ENCODE assay signal across 9 cellular contexts in the genomic region with DNA sequence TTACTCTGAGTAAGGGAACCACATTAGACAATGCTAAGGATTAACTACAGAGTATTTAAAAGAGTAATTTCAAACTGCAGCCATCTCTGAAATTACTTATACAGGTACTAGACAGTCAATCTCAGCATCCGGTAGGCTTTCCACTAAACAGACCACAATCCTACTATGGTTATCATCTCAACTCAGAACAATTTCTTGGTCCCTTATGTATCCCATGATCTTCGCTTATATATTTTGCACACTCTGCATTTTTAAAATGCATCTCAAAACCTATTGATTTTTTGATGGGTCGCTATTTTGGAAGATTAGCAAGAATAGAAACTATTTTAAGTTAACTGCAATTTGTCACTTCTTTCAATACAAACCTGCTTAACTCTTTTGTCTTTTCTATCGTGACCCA. TPM values are rescaled to one million over a fixed set of nuclear protein-coding genes. Genes with fewer than 3 reads are reported as not detected.
DNase-seq lines count a peak whose midpoint lies in the region; ATAC-seq and TF ChIP-seq lines count a peak whose summit lies in the region.
"Had no signal": no experiment of that assay in that cellular context is flagged by ENCODE, and none has a peak within 500 bp of the region (broad histone marks: within the 10 kb centered on the region; RNA-seq: fewer than 3 reads in every experiment).

No MANE protein-coding gene starts in this region.

- no peak overlapping the region for H2BK120ac ChIP-seq in H9 (ENCODE audit: low read depth, low read length, poor library complexity, severe bottlenecking)

- H2AFZ ChIP-seq in H9 (ENCODE audit: low read length) (no peak overlapping the region), SU-DHL-6 (ENCODE audit: low read depth, low read length, severe bottlenecking) (no peak overlapping the region)

- DNase-seq in H9 (no peak), fibroblast of villous mesenchyme (ENCODE audit: low read depth) (no peak), amniotic stem cell (lab: John Stamatoyannopoulos, UW) (no peak)
- DNase-seq: cortex of kidney had no signal

- H3T11ph ChIP-seq in H9 (ENCODE audit: low read length), result no peak overlapping the region

- no peaks in the 10 kb centered on the region for H3K23me2 ChIP-seq in H9 (ENCODE audit: insufficient read length, low read depth, low read length, poor library complexity, severe bottlenecking)

- peaks cover 14 to 16% (median 15%) of the 10 kb centered on the region in 3 experiments; a peak in 6 of 7 replicates for H3K36me3 Mint-ChIP-seq in H9 (ENCODE audit: insufficient read depth in 1 of 3, low read depth in 3 of 3)

- no peaks in the 10 kb centered on the region; a peak in 1 of 5 replicates for H3K9me3 Mint-ChIP-seq in H9

- H3K4me2 ChIP-seq in H9 (ENCODE audit: insufficient read depth, insufficient read length, low read length) (peak overlapping the region; percentile 76), SU-DHL-6 (ENCODE audit: low read depth, low read length, poor library complexity, severe bottlenecking) (peak overlapping the region; percentile 88)

- H4K8ac ChIP-seq in H9 (replicated peaks; ENCODE audit: insufficient read length, low read depth, low read length), result no peak overlapping the region

- H3K27me3 ChIP-seq in H9 (ENCODE audit: insufficient read depth, low read length), result no peaks in the 10 kb centered on the region
- no peaks in the 10 kb centered on the region for H3K27me3 ChIP-seq in SU-DHL-6 (ENCODE audit: low read length)

- ATAC-seq in HG03457 (IDR thresholded peaks at IDR 0.05; ENCODE audit: unreplicated experiment) (no peak), HG02588 (IDR thresholded peaks at IDR 0.05; ENCODE audit: unreplicated experiment) (no peak), HG02870 (IDR thresholded peaks at IDR 0.05; ENCODE audit: unreplicated experiment) (no peak)

- H3K9me3 ChIP-seq in H9 (ENCODE audit: control insufficient read depth, low read depth, low read length), result no peaks in the 10 kb centered on the region
- no peaks in the 10 kb centered on the region for H3K9me3 ChIP-seq in SU-DHL-6 (ENCODE audit: insufficient read depth, low read length)

- H3K9ac ChIP-seq in H9 (ENCODE audit: extremely low read depth, insufficient read length, low read length) (no peak overlapping the region), SU-DHL-6 (ENCODE audit: low read length) (peak overlapping the region; percentile 79)

- no peak for TF ChIP-seq CTCF in H9 (conservative IDR thresholded peaks at IDR 0.05)
- no peak for TF ChIP-seq CTCF in SU-DHL-6 (IDR thresholded peaks at IDR 0.05; ENCODE audit: insufficient read depth, low read length, poor library complexity, severe bottlenecking)
- no peak for TF ChIP-seq CTCF in fibroblast of villous mesenchyme (IDR thresholded peaks at IDR 0.05; ENCODE audit: insufficient read depth, low read depth, low read length)

- H2BK12ac ChIP-seq in H9 (ENCODE audit: insufficient read length, low read depth, low read length), result no peak overlapping the region

- peaks cover 6% of the 10 kb centered on the region; the same call in 1 of the 2 replicates for H3K36me3 ChIP-seq in SU-DHL-6 (ENCODE audit: low read length)

- H2BK20ac ChIP-seq in H9 (ENCODE audit: low read depth, low read length, poor library complexity, severe bottlenecking), result no peak overlapping the region

- H4K5ac ChIP-seq in H9 (ENCODE audit: insufficient read length, low read depth, low read length), result no peak overlapping the region

- H4K20me1 ChIP-seq in H9 (ENCODE audit: control insufficient read depth, insufficient read depth, insufficient read length) (no peaks in the 10 kb centered on the region), SU-DHL-6 (ENCODE audit: low read depth, low read length) (0 out of 2 replicates have a peak, but pooled peaks cover 5% of the 10 kb centered on the region)

- H2BK5ac ChIP-seq in H9 (ENCODE audit: insufficient read length, low read length), result no peak overlapping the region

- H3K79me1 ChIP-seq in H9 (ENCODE audit: insufficient read depth, low read depth, low read length, poor library complexity, severe bottlenecking), result peaks cover 2% of the 10 kb centered on the region

- H2AK5ac ChIP-seq in H9 (ENCODE audit: insufficient read length, low read length), result no peak overlapping the region

- no peak overlapping the region for H4K91ac ChIP-seq in H9 (ENCODE audit: insufficient read length, low read depth, low read length)

- no peak overlapping the region for H3K23ac ChIP-seq in H9 (ENCODE audit: insufficient read length, low read depth, low read length)

- H3K79me2 ChIP-seq in H9 (ENCODE audit: insufficient read depth, low read length), result peaks cover 20% of the 10 kb centered on the region
- H3K79me2 ChIP-seq in SU-DHL-6 (ENCODE audit: insufficient read depth, low read length), result peaks cover 35% of the 10 kb centered on the region

- peaks cover 14% of the 10 kb centered on the region for H3F3A ChIP-seq in SU-DHL-6 (ENCODE audit: insufficient read depth)

- H3K56ac ChIP-seq in H9 (ENCODE audit: insufficient read length, low read depth, low read length), result no peak overlapping the region

- H3K27me3 Mint-ChIP-seq in H9 (ENCODE audit: low read depth), result no peaks in the 10 kb centered on the region

- no peak overlapping the region for H3K14ac ChIP-seq in H9 (ENCODE audit: insufficient read depth, low read length)

- H3K4me3 ChIP-seq in SU-DHL-6 (ENCODE audit: insufficient read depth, low read length, poor library complexity, severe bottlenecking) (peak overlapping the region; percentile 91), fibroblast of villous mesenchyme (ENCODE audit: low read depth, low read length) (peak overlapping the region; percentile 89), skin epidermis (peak overlapping the region; percentile 57 to 93 (median 77))

- no peak overlapping the region for H3K27ac ChIP-seq in H9 (ENCODE audit: insufficient read length, low read depth, low read length)
- H3K27ac ChIP-seq in SU-DHL-6 (ENCODE audit: low read depth, low read length), result peak overlapping the region; percentile 45
- H3K27ac ChIP-seq in skin epidermis, result peak overlapping the region in 17 of 21 experiments; percentile 4 to 100 (median 98)

- peak overlapping the region; percentile 88 to 90 for H3K4me3 Mint-ChIP-seq in H9

- no peaks in the 10 kb centered on the region for H3K9me2 ChIP-seq in SU-DHL-6 (replicated peaks; ENCODE audit: insufficient read depth, low read length)

- H3K27ac Mint-ChIP-seq in H9, result no peak overlapping the region

- H3K4me1 Mint-ChIP-seq in H9, result peaks cover 44 to 52% of the 10 kb centered on the region in 2 experiments

- no peak overlapping the region for H3K18ac ChIP-seq in H9 (ENCODE audit: insufficient read length, low read depth, low read length)

- no CpG with 5 or more reads among the region's 4 CpGs for WGBS in H9 (ENCODE audit: extremely low coverage, insufficient read length, low lambda C conversion rate)

- no peak overlapping the region for H2BK15ac ChIP-seq in H9 (ENCODE audit: low read depth, low read length)

- peaks cover 5% of the 10 kb centered on the region; the same call in 1 of the 2 replicates for H3K4me1 ChIP-seq in H9 (ENCODE audit: insufficient read depth, low read length)

- no peak overlapping the region for H3K4ac ChIP-seq in H9 (ENCODE audit: low read depth, low read length)

RNA-seq across cellular contexts. Expression of gene PPP4R1, which starts 1.4 kb away (rescaled TPM):
- total RNA-seq in H9 (2021) (97.5 and 106 TPM in 2 replicates), fibroblast of villous mesenchyme (99.2 and 136 TPM in 2 replicates)
